ENCODE assay signal across 8 cellular contexts in the genomic region with DNA sequence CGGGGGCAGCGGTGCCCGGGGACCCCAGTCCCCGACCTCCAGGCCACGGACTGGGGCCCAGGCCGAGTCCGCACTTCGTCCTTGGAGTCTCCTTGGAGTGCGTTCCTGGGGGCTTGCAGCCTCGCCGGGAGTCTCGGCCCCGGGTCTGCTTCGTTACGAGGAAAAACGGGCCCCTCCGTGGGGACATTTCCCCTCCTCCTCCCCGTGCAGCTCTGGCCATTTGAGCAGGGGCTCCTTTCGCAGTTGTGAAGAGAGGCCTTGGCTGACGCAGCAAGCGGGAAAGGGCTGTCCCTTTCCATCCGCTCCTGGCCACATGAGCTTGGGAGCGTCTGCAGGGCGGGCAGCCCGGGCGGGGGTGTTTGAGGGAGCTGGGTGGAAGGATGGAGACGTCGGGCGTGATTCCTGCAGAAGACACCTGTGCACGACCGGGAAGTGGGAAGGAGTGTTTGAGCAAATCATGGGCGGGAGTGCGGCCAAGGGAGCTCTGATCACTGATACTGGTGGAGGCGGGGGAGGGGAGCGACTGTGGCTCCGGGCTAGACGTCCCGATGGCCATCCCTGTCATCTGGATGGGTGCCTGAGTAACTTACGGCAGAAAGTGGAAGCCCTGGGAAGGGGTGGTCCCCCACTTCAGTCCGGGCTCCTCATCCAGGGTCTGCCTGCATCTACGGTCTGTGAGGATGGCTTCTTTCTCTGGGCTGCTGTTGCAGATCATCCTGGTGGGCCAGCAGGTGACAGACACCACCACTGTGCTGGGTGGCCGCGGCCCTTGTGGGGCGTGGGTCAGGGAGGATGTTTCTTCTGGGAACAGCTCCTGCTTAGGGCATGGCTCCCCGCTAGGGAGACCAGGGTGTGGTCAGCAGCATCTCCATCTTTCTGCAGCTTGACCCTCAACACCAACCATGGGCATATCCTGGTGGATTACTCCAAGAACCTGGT. TPM values are rescaled to one million over a fixed set of nuclear protein-coding genes. Genes with fewer than 3 reads are reported as not detected.
DNase-seq lines count a peak whose midpoint lies in the region; ATAC-seq and TF ChIP-seq lines count a peak whose summit lies in the region.

No MANE protein-coding gene starts in this region.

- ATAC-seq in activated B cell treated with CpG ODN at 0.5 μM for 24 hours (ENCODE audit: low read depth), result no peak
- ATAC-seq in mucosa of descending colon, result peak; percentile 67
- peak; percentile 53 to 66 for ATAC-seq in upper lobe of left lung (ENCODE audit: low FRiP score in 2 of 2)

- no peaks in the 10 kb centered on the region for H3K9me3 Mint-ChIP-seq in T-helper 1 cell treated with Interleukin-12 subunit alpha and Interleukin-12 subunit beta and Interleukin-4 antibody, amounts not matched to agents 30 μg/mL and 1 μg/mL, for 36 hours
- no peaks in the 10 kb centered on the region for H3K9me3 Mint-ChIP-seq in activated B cell treated with CpG ODN at 0.5 μM for 24 hours

- DNase-seq in T-helper 1 cell, result no peak
- no peak for DNase-seq in activated B cell treated with CpG ODN at 0.5 μM for 24 hours
- DNase-seq in epithelial cell of prostate (ENCODE audit: low read depth, low spot score), result no peak
- peak; percentile 71 to 79 (median 75) for DNase-seq in mucosa of descending colon
- peak; percentile 40 to 84 for DNase-seq in upper lobe of left lung
- DNase-seq in NAMALWA (ENCODE audit: low spot score), result no peak

- peak overlapping the region; percentile 99 for H3K4me3 Mint-ChIP-seq in T-helper 1 cell treated with Interleukin-12 subunit alpha and Interleukin-12 subunit beta and Interleukin-4 antibody, amounts not matched to agents 30 μg/mL and 1 μg/mL, for 36 hours
- H3K4me3 Mint-ChIP-seq in activated B cell treated with CpG ODN at 0.5 μM for 24 hours, result peak overlapping the region; percentile 95

- peak in 1 of 4 donors; percentile 30 for TF ChIP-seq POLR2A in upper lobe of left lung (IDR thresholded peaks at IDR 0.05)

- POLR2A ChIA-PET in activated B cell treated with CpG ODN at 0.5 μM for 24 hours (lab: Charles Lee), result interaction anchor here (0.6 to 2.2 kb wide), 6 partner anchors 10 to 194 kb away, joined by 3 to 9 read pairs (median 4); a partner anchor contains a TSS

- CTCF ChIA-PET in activated B cell treated with CpG ODN at 0.5 μM for 24 hours (lab: Charles Lee), result no interaction called here

- H3K27me3 Mint-ChIP-seq in T-helper 1 cell treated with Interleukin-12 subunit alpha and Interleukin-12 subunit beta and Interleukin-4 antibody, amounts not matched to agents 30 μg/mL and 1 μg/mL, for 36 hours (ENCODE audit: low read depth), result no peaks in the 10 kb centered on the region
- H3K27me3 Mint-ChIP-seq in activated B cell treated with CpG ODN at 0.5 μM for 24 hours, result no peaks in the 10 kb centered on the region

- peaks cover 45% of the 10 kb centered on the region for H3K4me1 Mint-ChIP-seq in T-helper 1 cell treated with Interleukin-12 subunit alpha and Interleukin-12 subunit beta and Interleukin-4 antibody, amounts not matched to agents 30 μg/mL and 1 μg/mL, for 36 hours (ENCODE audit: low read depth)
- peaks cover 23% of the 10 kb centered on the region for H3K4me1 Mint-ChIP-seq in activated B cell treated with CpG ODN at 0.5 μM for 24 hours

- H3K9ac ChIP-seq in HUES6 (ENCODE audit: low read length), result peak overlapping the region; percentile 79

- WGBS in upper lobe of left lung, 2 donors, result 0 to 17% methylated on average over 9 to 28 of the region's 45 CpGs

- H3K9me3 ChIP-seq in HUES6 (ENCODE audit: control insufficient read depth, insufficient read depth, low read depth, low read length), result no peaks in the 10 kb centered on the region
- no peaks in the 10 kb centered on the region for H3K9me3 ChIP-seq in mucosa of descending colon
- H3K9me3 ChIP-seq in upper lobe of left lung, result no peaks in the 10 kb centered on the region

- H3K4me3 ChIP-seq in HUES6 (ENCODE audit: low read depth, low read length) (peak overlapping the region; percentile 89), mucosa of descending colon (peak overlapping the region; percentile 90), upper lobe of left lung (peak overlapping the region; percentile 52 to 99 (median 85))

- H3K36me3 ChIP-seq in HUES6 (ENCODE audit: control insufficient read depth, insufficient read depth, low read length), result peaks cover 44% of the 10 kb centered on the region
- no peaks in the 10 kb centered on the region for H3K36me3 ChIP-seq in mucosa of descending colon (ENCODE audit: low read depth)
- peaks cover 0 to 37% (median 28%) of the 10 kb centered on the region in 4 donors for H3K36me3 ChIP-seq in upper lobe of left lung

- H3K27ac ChIP-seq in HUES6 (ENCODE audit: low read depth, low read length) (peak overlapping the region; percentile 80), epithelial cell of prostate (peak overlapping the region; percentile 32), upper lobe of left lung (peak overlapping the region; percentile 69 to 88 (median 76))

- TF ChIP-seq EP300 in upper lobe of left lung (IDR thresholded peaks at IDR 0.05), result no peak

- intact Hi-C loops in activated B cell treated with CpG ODN at 0.5 μM for 24 hours (cut with micrococcal nuclease), result loop anchor here (10.0 kb wide), 1 partner anchor 991 kb away; a partner anchor contains a TSS
- intact Hi-C loops in mucosa of descending colon (cut with DNase I, micrococcal nuclease), result no loop called here

- peaks cover 7% of the 10 kb centered on the region for H3K4me1 ChIP-seq in HUES6 (ENCODE audit: control insufficient read depth, insufficient read depth, low read length)
- peaks cover 9% of the 10 kb centered on the region for H3K4me1 ChIP-seq in mucosa of descending colon (ENCODE audit: low read depth)
- peaks cover 13 to 36% (median 18%) of the 10 kb centered on the region in 4 donors for H3K4me1 ChIP-seq in upper lobe of left lung

- H3K27ac Mint-ChIP-seq in T-helper 1 cell treated with Interleukin-12 subunit alpha and Interleukin-12 subunit beta and Interleukin-4 antibody, amounts not matched to agents 30 μg/mL and 1 μg/mL, for 36 hours, result peak overlapping the region; percentile 92
- H3K27ac Mint-ChIP-seq in activated B cell treated with CpG ODN at 0.5 μM for 24 hours, result peak overlapping the region; percentile 70

- H3K27me3 ChIP-seq in HUES6 (ENCODE audit: control insufficient read depth, insufficient read depth, low read length), result no peaks in the 10 kb centered on the region
- no peaks in the 10 kb centered on the region for H3K27me3 ChIP-seq in upper lobe of left lung

- H3K36me3 Mint-ChIP-seq in T-helper 1 cell treated with Interleukin-12 subunit alpha and Interleukin-12 subunit beta and Interleukin-4 antibody, amounts not matched to agents 30 μg/mL and 1 μg/mL, for 36 hours (ENCODE audit: low read depth), result peaks cover 37% of the 10 kb centered on the region
- peaks cover 36% of the 10 kb centered on the region for H3K36me3 Mint-ChIP-seq in activated B cell treated with CpG ODN at 0.5 μM for 24 hours (ENCODE audit: low read depth)

- TF ChIP-seq CTCF in activated B cell treated with CpG ODN at 0.5 μM for 24 hours (IDR thresholded peaks at IDR 0.05) (no peak), mucosa of descending colon (IDR thresholded peaks at IDR 0.05) (no peak), upper lobe of left lung (IDR thresholded peaks at IDR 0.05) (no peak)

RNA-seq across cellular contexts. Expression of a gene that starts 0.7 kb away (rescaled TPM):
- 144 and 151 TPM in 2 replicates for total RNA-seq in activated B cell treated with CpG ODN at 0.5 μM for 24 hours
- total RNA-seq in mucosa of descending colon, result 100 to 1,000 TPM; 247 to 344 (median 296) TPM
- 100 to 1,000 TPM in 4 of 6 donors, 10 to 100 TPM in 2; 90.4 to 198 (median 128) TPM for total RNA-seq in upper lobe of left lung

RNA-seq across cellular contexts. Expression of a gene that starts 38.5 kb away (rescaled TPM):
- total RNA-seq in activated B cell treated with CpG ODN at 0.5 μM for 24 hours (13.4 and 18.6 TPM in 2 replicates), mucosa of descending colon (10 to 100 TPM in 1 of 3 donors, 1 to 10 TPM in 2; 6.4 to 10.5 (median 8.1) TPM), upper lobe of left lung (10 to 100 TPM in 3 of 6 donors, 1 to 10 TPM in 3; 3.2 to 35.6 (median 9.5) TPM)

Comparison
In these comparisons a context has a peak if more than half of its experiments do, and no peak if none do; other contexts are left out.
1. DNase-seq: peak in mucosa of descending colon (3 of 3) and upper lobe of left lung (2 of 2); none in T-helper 1 cell (0 of 5), activated B cell treated with CpG ODN at 0.5 μM for 24 hours (single experiment), epithelial cell of prostate (single experiment) and NAMALWA (single experiment).
2. Peak in every context shown above with its lines, with median percentiles within 50 percentile points of each other: H3K27ac ChIP-seq and H3K4me3 ChIP-seq.